In genomic region chr10:122307669-122308486, GRCh38 we compare ENCODE assay signal across 1 cellular context.
TF ChIP-seq lines count a peak whose summit lies in the region.

No MANE protein-coding gene starts in this region.

TF ChIP-seq in K562, 482 proteins besides CTCF, POLR2A, EP300 and RAD21 (continued from another document):
- no peak for TF ChIP-seq DLX4 (CRISPR knock-in tag; IDR thresholded peaks at IDR 0.05)
TF ChIP-seq in K562: peak in this region for 8.
